9 cellular contexts compared by ENCODE assay signal in the genomic region with DNA sequence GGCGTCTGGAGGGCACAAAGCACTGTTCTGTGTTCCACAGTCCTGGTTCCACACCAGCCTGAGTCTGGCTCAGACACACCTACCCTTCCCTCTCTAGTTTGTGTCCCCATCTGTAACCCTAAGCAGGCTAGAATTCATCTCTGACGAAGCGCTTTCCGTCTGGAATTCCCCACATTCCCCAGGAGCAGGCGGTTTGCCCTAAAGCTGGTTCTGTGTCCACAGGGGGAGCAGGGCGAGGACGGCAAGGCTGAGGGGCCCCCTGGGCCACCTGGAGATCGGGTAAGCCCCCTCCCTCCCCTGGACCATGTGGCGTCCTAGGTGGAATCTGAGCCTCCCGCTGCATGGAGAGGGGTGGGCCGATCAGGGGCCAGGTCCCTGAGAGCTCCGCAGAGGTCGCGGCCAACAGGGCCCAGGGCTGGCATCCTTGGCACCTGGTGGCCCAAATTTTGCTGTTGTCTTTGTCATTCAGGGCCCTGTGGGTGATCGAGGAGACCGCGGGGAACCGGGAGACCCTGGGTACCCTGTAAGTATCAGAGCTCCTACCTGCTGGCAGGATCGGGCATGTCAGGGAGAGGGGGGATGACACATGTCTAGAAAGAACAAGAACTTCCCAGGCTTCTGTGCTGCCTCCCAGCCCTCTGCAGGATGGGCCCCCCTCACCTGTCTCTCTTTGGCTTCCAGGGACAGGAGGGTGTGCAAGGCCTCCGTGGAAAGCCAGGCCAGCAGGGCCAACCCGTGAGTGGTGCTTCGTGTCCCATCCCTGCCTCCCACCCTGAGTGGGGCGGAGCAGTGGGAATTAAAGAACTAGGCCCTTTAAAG. TPM values are rescaled to one million over a fixed set of nuclear protein-coding genes. Genes with fewer than 3 reads are reported as not detected.
A peak's percentile ranks its signal among the peaks of the same experiment; 100 is the strongest.
DNase-seq lines count a peak whose midpoint lies in the region; ATAC-seq and TF ChIP-seq lines count a peak whose summit lies in the region.
"Had no signal": no experiment of that assay in that cellular context is flagged by ENCODE, and none has a peak within 500 bp of the region (broad histone marks: within the 10 kb centered on the region; RNA-seq: fewer than 3 reads in every experiment).

No MANE protein-coding gene starts in this region.

- H3F3A ChIP-seq in GM23248 (ENCODE audit: insufficient read depth) = 0 out of 2 replicates have a peak, but pooled peaks cover 5% of the 10 kb centered on the region

- H3K9me2 ChIP-seq in GM23248 (ENCODE audit: insufficient read depth) = no peaks in the 10 kb centered on the region

- H3K9me3 ChIP-seq in GM23248 (ENCODE audit: low read depth) (no peaks in the 10 kb centered on the region), RWPE2 (ENCODE audit: severe bottlenecking) (no peaks in the 10 kb centered on the region)

- TF ChIP-seq CTCF in RWPE2 (IDR thresholded peaks at IDR 0.05; ENCODE audit: poor library complexity, severe bottlenecking) (peak; percentile 14), foreskin keratinocyte (conservative IDR thresholded peaks at IDR 0.05) (peak; percentile 37), retinal pigment epithelial cell (conservative IDR thresholded peaks at IDR 0.05; ENCODE audit: low read depth, low read length) (peak; percentile 18)

- H3K9ac ChIP-seq in GM23248 = no peak overlapping the region

- peaks cover 7% of the 10 kb centered on the region; the same call in 1 of the 2 replicates for H3K36me3 ChIP-seq in GM23248 (ENCODE audit: low read depth)
- peaks cover 22% of the 10 kb centered on the region for H3K36me3 ChIP-seq in RWPE2 (ENCODE audit: low read depth)

- no peaks in the 10 kb centered on the region for H3K79me2 ChIP-seq in GM23248 (ENCODE audit: insufficient read depth)

- H3K4me1 ChIP-seq in GM23248 (ENCODE audit: insufficient read depth) (peaks cover 11% of the 10 kb centered on the region), RWPE2 (ENCODE audit: insufficient read depth, poor library complexity, severe bottlenecking) (peaks cover 22% of the 10 kb centered on the region), foreskin keratinocyte (peaks cover 15% of the 10 kb centered on the region)

- H3K4me3 ChIP-seq in GM23248 (no peak overlapping the region), RWPE2 (ENCODE audit: severe bottlenecking) (no peak overlapping the region), retinal pigment epithelial cell (ENCODE audit: low read length) (no peak overlapping the region)
- H3K4me3 ChIP-seq: lung had no signal

- 71 to 76% methylated on average over 22 to 23 of the region's 23 CpGs for WGBS in GM23248 (ENCODE audit: low coverage in 1 of 2, low lambda C conversion rate in 2 of 2, missing lambda C conversion rate in 2 of 2), 2 experiments

- no peaks in the 10 kb centered on the region for H4K20me1 ChIP-seq in GM23248 (ENCODE audit: insufficient read depth)

- H3K27me3 ChIP-seq in GM23248 (replicated peaks; ENCODE audit: insufficient read depth) = no peaks in the 10 kb centered on the region
- no peaks in the 10 kb centered on the region for H3K27me3 ChIP-seq in RWPE2 (ENCODE audit: insufficient read depth, poor library complexity, severe bottlenecking)
- H3K27me3 ChIP-seq in foreskin keratinocyte = no peaks in the 10 kb centered on the region

- H2AFZ ChIP-seq in GM23248 = no peak overlapping the region

- DNase-seq in GM23248 (peak; percentile 54), RWPE2 (ENCODE audit: low spot score) (peak; percentile 69), foreskin keratinocyte (peak; percentile 90), retinal pigment epithelial cell (ENCODE audit: low read depth) (peak; percentile 39), HuH-7 (ENCODE audit: low spot score) (no peak), MV-4-11 (lab: John Stamatoyannopoulos, UW) (no peak)

- H3K27ac ChIP-seq in GM23248 (no peak overlapping the region), RWPE2 (ENCODE audit: poor library complexity, severe bottlenecking) (peak overlapping the region; percentile 56), foreskin keratinocyte (peak overlapping the region; percentile 99)

- ATAC-seq in RWPE2 (ENCODE audit: low read depth) = peak; percentile 78
- peak; percentile 87 for ATAC-seq in foreskin keratinocyte
- ATAC-seq in HG03521 (IDR thresholded peaks at IDR 0.05; ENCODE audit: unreplicated experiment) = no peak
- no peak for ATAC-seq in GM21526 (IDR thresholded peaks at IDR 0.05; ENCODE audit: low FRiP score, unreplicated experiment)

- no peak overlapping the region for H3K4me2 ChIP-seq in GM23248 (ENCODE audit: unreplicated experiment)

- in situ Hi-C loops in GM23248 (cut with MboI) = loop anchor here (10.0 kb wide), 1 partner anchor 184 kb away; no protein-coding TSS in a partner anchor

RNA-seq across cellular contexts. Expression of a gene that starts 34.5 kb away (rescaled TPM):
- not detected in 2 replicates for total RNA-seq in GM23248 (2014; rRNA removed; shearing (Covaris generic))
- not detected in 2 replicates for polyA plus RNA-seq in GM23248 (2016; fragmentation: Nextera tagmentation; extraction: Ambion mirVana)
- total RNA-seq in foreskin keratinocyte = not detected in 2 replicates
- not detected in 2 replicates for polyA plus RNA-seq in foreskin keratinocyte

RNA-seq across cellular contexts. Expression of a gene that starts 41.2 kb away (rescaled TPM):
- total RNA-seq in GM23248 (2014; rRNA removed; shearing (Covaris generic)) = not detected in 2 replicates
- polyA plus RNA-seq in GM23248 (2016; fragmentation: Nextera tagmentation; extraction: Ambion mirVana) (not detected in 2 replicates), foreskin keratinocyte (not detected in 2 replicates)
- total RNA-seq in foreskin keratinocyte = not detected in 2 replicates

Comparison
In these comparisons a context has a peak if more than half of its experiments do, and no peak if none do; other contexts are left out.
1. DNase-seq: peak in GM23248 (single experiment), RWPE2 (single experiment), foreskin keratinocyte (2 of 2) and retinal pigment epithelial cell (single experiment); none in HuH-7 (single experiment) and MV-4-11 (single experiment).
2. ATAC-seq: peak in RWPE2 (single experiment) and foreskin keratinocyte (single experiment); none in HG03521 (single experiment) and GM21526 (single experiment).
3. Peak in every context shown above with its lines, with median percentiles within 50 percentile points of each other: CTCF ChIP-seq.